11 cellular contexts compared by ENCODE assay signal in the genomic region with DNA sequence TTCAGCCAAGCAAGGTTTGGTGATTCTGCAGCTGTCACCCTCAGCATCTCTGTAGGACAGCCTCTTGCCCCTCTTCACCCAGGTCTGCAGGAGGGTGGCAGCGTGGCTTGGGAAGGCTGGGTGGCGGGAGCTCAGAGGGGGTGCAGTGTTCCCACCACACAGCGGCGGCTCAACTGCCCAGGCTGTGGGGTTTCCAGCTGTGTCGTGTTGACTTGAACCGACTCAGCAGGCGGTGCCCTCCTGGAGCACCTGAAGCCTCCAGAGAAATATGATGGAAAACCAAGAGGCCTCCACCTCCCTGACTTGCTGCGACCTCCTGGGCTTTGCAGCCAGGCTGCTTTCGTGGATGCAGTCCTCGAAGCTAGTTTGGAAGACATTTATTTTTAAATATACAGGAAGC.
A peak's percentile ranks its signal among the peaks of the same experiment; 100 is the strongest.
DNase-seq lines count a peak whose midpoint lies in the region; ATAC-seq, FAIRE-seq and TF ChIP-seq lines count a peak whose summit lies in the region.
"Had no signal": no experiment of that assay in that cellular context is flagged by ENCODE, and none has a peak within 500 bp of the region (broad histone marks: within the 10 kb centered on the region; RNA-seq: fewer than 3 reads in every experiment).

No MANE protein-coding gene starts in this region.

- H3K4me1 ChIP-seq in Peyer's patch: peaks cover 0 to 32% (median 10%) of the 10 kb centered on the region in 4 donors
- H3K4me1 ChIP-seq in esophagus (ENCODE audit: control insufficient read depth in 2 of 2, insufficient read depth in 2 of 2, low read length in 1 of 2): peaks cover 3% of the 10 kb centered on the region in 2 donors
- H3K4me1 ChIP-seq in psoas muscle: peaks cover 28% of the 10 kb centered on the region

- POLR2A ChIA-PET in CD4-positive, alpha-beta T cell (lab: Charles Lee): interaction anchor here (1.0 to 4.9 kb wide), 4 partner anchors 22 to 76 kb away, joined by 3 to 41 read pairs (median 12); partner anchors contain the start of gene KLF6

- H3K4me3 ChIP-seq in Peyer's patch: no peak overlapping the region
- H3K4me3 ChIP-seq in esophagus (ENCODE audit: low read depth in 1 of 2, low read length in 2 of 2): no peak overlapping the region
- H3K4me3 ChIP-seq in psoas muscle: no peak overlapping the region

- no peak overlapping the region for H3K27ac ChIP-seq in CD4-positive, alpha-beta T cell (ENCODE audit: low read depth, low read length)
- peak overlapping the region; percentile 52 to 91 (median 78) for H3K27ac ChIP-seq in Peyer's patch
- peak overlapping the region; percentile 81 to 87 for H3K27ac ChIP-seq in esophagus (ENCODE audit: low read depth in 2 of 2, low read length in 1 of 2)
- peak overlapping the region; percentile 77 for H3K27ac ChIP-seq in psoas muscle

- no peaks in the 10 kb centered on the region for H3K27me3 ChIP-seq in CD4-positive, alpha-beta T cell (ENCODE audit: control insufficient read depth, insufficient read depth, low read length)
- H3K27me3 ChIP-seq in Peyer's patch: no peaks in the 10 kb centered on the region
- H3K27me3 ChIP-seq in esophagus (ENCODE audit: control insufficient read depth in 1 of 2, insufficient read depth in 2 of 2, low read length in 2 of 2): no peaks in the 10 kb centered on the region
- no peaks in the 10 kb centered on the region for H3K27me3 ChIP-seq in psoas muscle (ENCODE audit: insufficient read depth in 3 of 3, low read length in 2 of 3)

- H3K9me3 Mint-ChIP-seq in CD4-positive, alpha-beta T cell: no peaks in the 10 kb centered on the region
- H3K9me3 Mint-ChIP-seq: naive B cell had no signal

- peak overlapping the region; percentile 77 for H3K27ac Mint-ChIP-seq in CD4-positive, alpha-beta T cell

- H3K36me3 ChIP-seq in Peyer's patch (no peaks in the 10 kb centered on the region), esophagus (ENCODE audit: control insufficient read depth in 2 of 2, insufficient read depth in 2 of 2, low read length in 1 of 2) (no peaks in the 10 kb centered on the region), psoas muscle (ENCODE audit: insufficient read depth in 1 of 2, low read depth in 1 of 2) (no peaks in the 10 kb centered on the region)

- no peaks in the 10 kb centered on the region for H3K9me3 ChIP-seq in CD4-positive, alpha-beta T cell (ENCODE audit: control insufficient read depth, low read length)
- no peaks in the 10 kb centered on the region for H3K9me3 ChIP-seq in Peyer's patch
- H3K9me3 ChIP-seq in esophagus (ENCODE audit: control insufficient read depth in 2 of 2, insufficient read depth in 1 of 2, low read depth in 1 of 2, low read length in 1 of 2): no peaks in the 10 kb centered on the region
- no peaks in the 10 kb centered on the region for H3K9me3 ChIP-seq in psoas muscle

- H3K27me3 Mint-ChIP-seq in CD4-positive, alpha-beta T cell: no peaks in the 10 kb centered on the region
- H3K27me3 Mint-ChIP-seq: naive B cell had no signal

- ATAC-seq in CD4-positive, alpha-beta T cell (ENCODE audit: poor library complexity): no peak
- peak in 1 of 4 donors; percentile 28 for ATAC-seq in psoas muscle

- no peak for TF ChIP-seq POLR2A in Peyer's patch (IDR thresholded peaks at IDR 0.05)

- 88% methylated on average over 10 of the region's 10 CpGs for WGBS in esophagus, 2 donors
- 87 to 90% (median 87%) methylated on average over 10 of the region's 10 CpGs for WGBS in psoas muscle, 3 donors

- no peaks in the 10 kb centered on the region for H3K36me3 Mint-ChIP-seq in CD4-positive, alpha-beta T cell (ENCODE audit: low read depth)
- H3K36me3 Mint-ChIP-seq: naive B cell had no signal

- CTCF ChIA-PET in CD4-positive, alpha-beta T cell (lab: Charles Lee): interaction anchor here (1.1 to 1.7 kb wide), 5 partner anchors 9 to 50 kb away, joined by 3 to 4 read pairs (median 4); no protein-coding TSS in a partner anchor

- peaks cover 23% of the 10 kb centered on the region for H3K4me1 Mint-ChIP-seq in CD4-positive, alpha-beta T cell (ENCODE audit: low read depth)

- FAIRE-seq in GM19239 (lab: Jason Lieb, UNC): no peak

- no peak for DNase-seq in CD4-positive, alpha-beta T cell
- DNase-seq in Peyer's patch (no peak), psoas muscle (no peak), midbrain (lab: John Stamatoyannopoulos, UW) (no peak), GM19239 (ENCODE audit: insufficient read length, low spot score) (no peak), NCI-H510A treated with DMSO at 0.1 percent for 48 hours (lab: John Stamatoyannopoulos, UW) (no peak), SK-N-DZ (ENCODE audit: low spot score) (no peak)
- DNase-seq: activated gamma-delta T cell, naive B cell, NCI-H2107 had no signal

- intact Hi-C loops in CD4-positive, alpha-beta T cell (cut with DNase I, micrococcal nuclease): loop anchor here in 1 of 2 experiments (2.0 kb wide), 1 partner anchor 22 kb away; no protein-coding TSS in a partner anchor
- intact Hi-C loops in psoas muscle (cut with DNase I): no loop called here

- no peak overlapping the region for H3K4me3 Mint-ChIP-seq in CD4-positive, alpha-beta T cell

- TF ChIP-seq CTCF in CD4-positive, alpha-beta T cell (IDR thresholded peaks at IDR 0.05): no peak
- TF ChIP-seq CTCF in Peyer's patch (IDR thresholded peaks at IDR 0.05) (no peak), psoas muscle (IDR thresholded peaks at IDR 0.05) (no peak)
